ENCODE assay signal across 3 cellular contexts in genomic region chr21:45330851-45331261, GRCh38.
TF ChIP-seq lines count a peak whose summit lies in the region.

No MANE protein-coding gene starts in this region.

TF ChIP-seq in SK-N-SH, 30 proteins besides CTCF, POLR2A, EP300 and RAD21 (continued from another document and continues in another):
- TF ChIP-seq PBX3 (IDR thresholded peaks at IDR 0.05) (no peak), MAX (IDR thresholded peaks at IDR 0.05; ENCODE audit: low read depth) (no peak), FOXJ3 (CRISPR knock-in tag; IDR thresholded peaks at IDR 0.05) (no peak), RFX5 (IDR thresholded peaks at IDR 0.05; ENCODE audit: low read length) (no peak), SMC3 (IDR thresholded peaks at IDR 0.05; ENCODE audit: low read depth, low read length) (no peak), NFIC (IDR thresholded peaks at IDR 0.05; ENCODE audit: borderline replicate concordance) (no peak), IRF3 (IDR thresholded peaks at IDR 0.05; ENCODE audit: low read depth, low read length) (no peak), RCOR1 (IDR thresholded peaks at IDR 0.05; ENCODE audit: low read length) (no peak), EZH2phosphoT487 (IDR thresholded peaks at IDR 0.05; ENCODE audit: borderline replicate concordance, low read depth) (no peak), TCF12 (IDR thresholded peaks at IDR 0.05) (no peak), YY1 (IDR thresholded peaks at IDR 0.05; ENCODE audit: low read depth) (no peak), FOXM1 (IDR thresholded peaks at IDR 0.05; ENCODE audit: low read depth) (no peak), POLR2AphosphoS5 (IDR thresholded peaks at IDR 0.05; ENCODE audit: low read depth, low read length) (no peak)
- TF ChIP-seq, protein P1, sequence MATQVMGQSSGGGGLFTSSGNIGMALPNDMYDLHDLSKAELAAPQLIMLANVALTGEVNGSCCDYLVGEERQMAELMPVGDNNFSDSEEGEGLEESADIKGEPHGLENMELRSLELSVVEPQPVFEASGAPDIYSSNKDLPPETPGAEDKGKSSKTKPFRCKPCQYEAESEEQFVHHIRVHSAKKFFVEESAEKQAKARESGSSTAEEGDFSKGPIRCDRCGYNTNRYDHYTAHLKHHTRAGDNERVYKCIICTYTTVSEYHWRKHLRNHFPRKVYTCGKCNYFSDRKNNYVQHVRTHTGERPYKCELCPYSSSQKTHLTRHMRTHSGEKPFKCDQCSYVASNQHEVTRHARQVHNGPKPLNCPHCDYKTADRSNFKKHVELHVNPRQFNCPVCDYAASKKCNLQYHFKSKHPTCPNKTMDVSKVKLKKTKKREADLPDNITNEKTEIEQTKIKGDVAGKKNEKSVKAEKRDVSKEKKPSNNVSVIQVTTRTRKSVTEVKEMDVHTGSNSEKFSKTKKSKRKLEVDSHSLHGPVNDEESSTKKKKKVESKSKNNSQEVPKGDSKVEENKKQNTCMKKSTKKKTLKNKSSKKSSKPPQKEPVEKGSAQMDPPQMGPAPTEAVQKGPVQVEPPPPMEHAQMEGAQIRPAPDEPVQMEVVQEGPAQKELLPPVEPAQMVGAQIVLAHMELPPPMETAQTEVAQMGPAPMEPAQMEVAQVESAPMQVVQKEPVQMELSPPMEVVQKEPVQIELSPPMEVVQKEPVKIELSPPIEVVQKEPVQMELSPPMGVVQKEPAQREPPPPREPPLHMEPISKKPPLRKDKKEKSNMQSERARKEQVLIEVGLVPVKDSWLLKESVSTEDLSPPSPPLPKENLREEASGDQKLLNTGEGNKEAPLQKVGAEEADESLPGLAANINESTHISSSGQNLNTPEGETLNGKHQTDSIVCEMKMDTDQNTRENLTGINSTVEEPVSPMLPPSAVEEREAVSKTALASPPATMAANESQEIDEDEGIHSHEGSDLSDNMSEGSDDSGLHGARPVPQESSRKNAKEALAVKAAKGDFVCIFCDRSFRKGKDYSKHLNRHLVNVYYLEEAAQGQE (IDR thresholded peaks at IDR 0.05; ENCODE audit: low read depth, low read length): no peak

TF ChIP-seq in SK-N-SH treated with all-trans-retinoic acid at 6 μM for 48 hours, 23 proteins besides CTCF, POLR2A, EP300 and RAD21 (continued from another document):
- TF ChIP-seq TSHZ2 (CRISPR knock-in tag; IDR thresholded peaks at IDR 0.05): no peak
- TF ChIP-seq GLIS3 (CRISPR knock-in tag; IDR thresholded peaks at IDR 0.05): no peak
- no peak for TF ChIP-seq PPARA (CRISPR knock-in tag; IDR thresholded peaks at IDR 0.05; ENCODE audit: borderline replicate concordance)
- no peak for TF ChIP-seq TCF4 (CRISPR knock-in tag; IDR thresholded peaks at IDR 0.05; ENCODE audit: borderline replicate concordance)
- no peak for TF ChIP-seq OSR1 (CRISPR knock-in tag; IDR thresholded peaks at IDR 0.05)
- no peak for TF ChIP-seq RARB (CRISPR knock-in tag; IDR thresholded peaks at IDR 0.05)
- TF ChIP-seq, protein P2, sequence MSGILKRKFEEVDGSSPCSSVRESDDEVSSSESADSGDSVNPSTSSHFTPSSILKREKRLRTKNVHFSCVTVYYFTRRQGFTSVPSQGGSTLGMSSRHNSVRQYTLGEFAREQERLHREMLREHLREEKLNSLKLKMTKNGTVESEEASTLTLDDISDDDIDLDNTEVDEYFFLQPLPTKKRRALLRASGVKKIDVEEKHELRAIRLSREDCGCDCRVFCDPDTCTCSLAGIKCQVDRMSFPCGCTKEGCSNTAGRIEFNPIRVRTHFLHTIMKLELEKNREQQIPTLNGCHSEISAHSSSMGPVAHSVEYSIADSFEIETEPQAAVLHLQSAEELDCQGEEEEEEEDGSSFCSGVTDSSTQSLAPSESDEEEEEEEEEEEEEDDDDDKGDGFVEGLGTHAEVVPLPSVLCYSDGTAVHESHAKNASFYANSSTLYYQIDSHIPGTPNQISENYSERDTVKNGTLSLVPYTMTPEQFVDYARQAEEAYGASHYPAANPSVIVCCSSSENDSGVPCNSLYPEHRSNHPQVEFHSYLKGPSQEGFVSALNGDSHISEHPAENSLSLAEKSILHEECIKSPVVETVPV (CRISPR knock-in tag; IDR thresholded peaks at IDR 0.05): no peak
- TF ChIP-seq ESRRG (CRISPR knock-in tag; IDR thresholded peaks at IDR 0.05): no peak
- TF ChIP-seq, protein P3, sequence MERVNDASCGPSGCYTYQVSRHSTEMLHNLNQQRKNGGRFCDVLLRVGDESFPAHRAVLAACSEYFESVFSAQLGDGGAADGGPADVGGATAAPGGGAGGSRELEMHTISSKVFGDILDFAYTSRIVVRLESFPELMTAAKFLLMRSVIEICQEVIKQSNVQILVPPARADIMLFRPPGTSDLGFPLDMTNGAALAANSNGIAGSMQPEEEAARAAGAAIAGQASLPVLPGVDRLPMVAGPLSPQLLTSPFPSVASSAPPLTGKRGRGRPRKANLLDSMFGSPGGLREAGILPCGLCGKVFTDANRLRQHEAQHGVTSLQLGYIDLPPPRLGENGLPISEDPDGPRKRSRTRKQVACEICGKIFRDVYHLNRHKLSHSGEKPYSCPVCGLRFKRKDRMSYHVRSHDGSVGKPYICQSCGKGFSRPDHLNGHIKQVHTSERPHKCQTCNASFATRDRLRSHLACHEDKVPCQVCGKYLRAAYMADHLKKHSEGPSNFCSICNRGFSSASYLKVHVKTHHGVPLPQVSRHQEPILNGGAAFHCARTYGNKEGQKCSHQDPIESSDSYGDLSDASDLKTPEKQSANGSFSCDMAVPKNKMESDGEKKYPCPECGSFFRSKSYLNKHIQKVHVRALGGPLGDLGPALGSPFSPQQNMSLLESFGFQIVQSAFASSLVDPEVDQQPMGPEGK (CRISPR knock-in tag; IDR thresholded peaks at IDR 0.05; ENCODE audit: borderline replicate concordance): no peak
- TF ChIP-seq ZFP3 (CRISPR knock-in tag; IDR thresholded peaks at IDR 0.05): no peak
- no peak for TF ChIP-seq ZNF70 (CRISPR knock-in tag; IDR thresholded peaks at IDR 0.05)
- TF ChIP-seq ISL1 (CRISPR knock-in tag; IDR thresholded peaks at IDR 0.05): no peak

TF ChIP-seq in HepG2, 621 proteins besides CTCF, POLR2A, EP300 and RAD21 (continued from another document):
- TF ChIP-seq HNRNPK (IDR thresholded peaks at IDR 0.05; ENCODE audit: low read depth, low read length, poor library complexity, severe bottlenecking) (peak; percentile 44), MXD1 (CRISPR knock-in tag; IDR thresholded peaks at IDR 0.05) (no peak), DR1 (CRISPR knock-in tag; IDR thresholded peaks at IDR 0.05) (0 out of 2 replicates have a peak, but pooled peaks have one; percentile 6), RBM22 (optimal IDR thresholded peaks at IDR 0.05; ENCODE audit: low read length) (no peak), SP5 (CRISPR knock-in tag; IDR thresholded peaks at IDR 0.05; ENCODE audit: borderline replicate concordance, low read depth) (no peak)
- TF ChIP-seq, protein P4, sequence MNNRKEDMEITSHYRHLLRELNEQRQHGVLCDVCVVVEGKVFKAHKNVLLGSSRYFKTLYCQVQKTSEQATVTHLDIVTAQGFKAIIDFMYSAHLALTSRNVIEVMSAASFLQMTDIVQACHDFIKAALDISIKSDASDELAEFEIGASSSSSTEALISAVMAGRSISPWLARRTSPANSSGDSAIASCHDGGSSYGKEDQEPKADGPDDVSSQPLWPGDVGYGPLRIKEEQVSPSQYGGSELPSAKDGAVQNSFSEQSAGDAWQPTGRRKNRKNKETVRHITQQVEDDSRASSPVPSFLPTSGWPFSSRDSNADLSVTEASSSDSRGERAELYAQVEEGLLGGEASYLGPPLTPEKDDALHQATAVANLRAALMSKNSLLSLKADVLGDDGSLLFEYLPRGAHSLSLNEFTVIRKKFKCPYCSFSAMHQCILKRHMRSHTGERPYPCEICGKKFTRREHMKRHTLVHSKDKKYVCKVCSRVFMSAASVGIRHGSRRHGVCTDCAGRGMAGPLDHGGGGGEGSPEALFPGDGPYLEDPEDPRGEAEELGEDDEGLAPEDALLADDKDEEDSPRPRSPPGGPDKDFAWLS (CRISPR knock-in tag; IDR thresholded peaks at IDR 0.05; ENCODE audit: borderline replicate concordance): no peak
- TF ChIP-seq, protein P5, sequence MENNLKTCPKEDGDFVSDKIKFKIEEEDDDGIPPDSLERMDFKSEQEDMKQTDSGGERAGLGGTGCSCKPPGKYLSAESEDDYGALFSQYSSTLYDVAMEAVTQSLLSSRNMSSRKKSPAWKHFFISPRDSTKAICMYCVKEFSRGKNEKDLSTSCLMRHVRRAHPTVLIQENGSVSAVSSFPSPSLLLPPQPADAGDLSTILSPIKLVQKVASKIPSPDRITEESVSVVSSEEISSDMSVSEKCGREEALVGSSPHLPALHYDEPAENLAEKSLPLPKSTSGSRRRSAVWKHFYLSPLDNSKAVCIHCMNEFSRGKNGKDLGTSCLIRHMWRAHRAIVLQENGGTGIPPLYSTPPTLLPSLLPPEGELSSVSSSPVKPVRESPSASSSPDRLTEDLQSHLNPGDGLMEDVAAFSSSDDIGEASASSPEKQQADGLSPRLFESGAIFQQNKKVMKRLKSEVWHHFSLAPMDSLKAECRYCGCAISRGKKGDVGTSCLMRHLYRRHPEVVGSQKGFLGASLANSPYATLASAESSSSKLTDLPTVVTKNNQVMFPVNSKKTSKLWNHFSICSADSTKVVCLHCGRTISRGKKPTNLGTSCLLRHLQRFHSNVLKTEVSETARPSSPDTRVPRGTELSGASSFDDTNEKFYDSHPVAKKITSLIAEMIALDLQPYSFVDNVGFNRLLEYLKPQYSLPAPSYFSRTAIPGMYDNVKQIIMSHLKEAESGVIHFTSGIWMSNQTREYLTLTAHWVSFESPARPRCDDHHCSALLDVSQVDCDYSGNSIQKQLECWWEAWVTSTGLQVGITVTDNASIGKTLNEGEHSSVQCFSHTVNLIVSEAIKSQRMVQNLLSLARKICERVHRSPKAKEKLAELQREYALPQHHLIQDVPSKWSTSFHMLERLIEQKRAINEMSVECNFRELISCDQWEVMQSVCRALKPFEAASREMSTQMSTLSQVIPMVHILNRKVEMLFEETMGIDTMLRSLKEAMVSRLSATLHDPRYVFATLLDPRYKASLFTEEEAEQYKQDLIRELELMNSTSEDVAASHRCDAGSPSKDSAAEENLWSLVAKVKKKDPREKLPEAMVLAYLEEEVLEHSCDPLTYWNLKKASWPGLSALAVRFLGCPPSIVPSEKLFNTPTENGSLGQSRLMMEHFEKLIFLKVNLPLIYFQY (CRISPR knock-in tag; IDR thresholded peaks at IDR 0.05; ENCODE audit: borderline replicate concordance): no peak
